In genomic region chr12:66901136-66901932, GRCh38 we compare ENCODE assay signal across 9 cellular contexts.
A peak's percentile ranks its signal among the peaks of the same experiment; 100 is the strongest.
DNase-seq lines count a peak whose midpoint lies in the region; ATAC-seq lines count a peak whose summit lies in the region.
"Had no signal": no experiment of that assay in that cellular context is flagged by ENCODE, and none has a peak within 500 bp of the region (broad histone marks: within the 10 kb centered on the region; RNA-seq: fewer than 3 reads in every experiment).

No MANE protein-coding gene starts in this region.

- H3K27ac ChIP-seq in CD4-positive, alpha-beta memory T cell (ENCODE audit: low read depth, low read length) = no peak overlapping the region

- peaks cover 15 to 36% (median 27%) of the 10 kb centered on the region in 4 donors for H3K4me1 Mint-ChIP-seq in CD4-positive, alpha-beta memory T cell

- peaks cover 24% of the 10 kb centered on the region for H3K4me1 ChIP-seq in CD4-positive, alpha-beta memory T cell (ENCODE audit: insufficient read depth, low read length)

- H3K4me3 ChIP-seq in CD4-positive, alpha-beta memory T cell (ENCODE audit: low read length in 2 of 2) = no peak overlapping the region

- CTCF ChIA-PET in CD4-positive, alpha-beta memory T cell (lab: Charles Lee; ENCODE audit: partially characterized antibody) = no interaction called here

- in situ Hi-C loops in G401 (cut with HindIII; ENCODE audit: low sequenced_read_pairs) = no loop called here

- ATAC-seq in GM19324 (IDR thresholded peaks at IDR 0.05; ENCODE audit: low FRiP score, unreplicated experiment) = peak; percentile 91
- ATAC-seq in HG03045 (IDR thresholded peaks at IDR 0.05; ENCODE audit: unreplicated experiment) = peak; percentile 88

- peak in 2 of 5 donors; percentile 6 to 13 for DNase-seq in CD4-positive, alpha-beta memory T cell
- DNase-seq in RPMI8226 (peak; percentile 50), G401 (ENCODE audit: low spot score) (no peak), SKM-1 treated with dmso at 0.1 percent for 144 hours (lab: John Stamatoyannopoulos, UW; ENCODE audit: unreplicated experiment) (no peak), NCI-H446 treated with DMSO at 0.1 percent for 48 hours (lab: John Stamatoyannopoulos, UW) (no peak)
- DNase-seq in stimulated activated naive CD4-positive, alpha-beta T cell treated with Interleukin-2 at 50 U/mL for 16 hours (lab: John Stamatoyannopoulos, UW) = no peak
- DNase-seq: mesendoderm had no signal

- no peaks in the 10 kb centered on the region for H3K36me3 Mint-ChIP-seq in CD4-positive, alpha-beta memory T cell

- no peaks in the 10 kb centered on the region for H3K27me3 Mint-ChIP-seq in CD4-positive, alpha-beta memory T cell

- intact Hi-C loops in CD4-positive, alpha-beta memory T cell (cut with micrococcal nuclease) = loop anchor here (5.0 kb wide), 1 partner anchor 366 kb away; the partner anchor contains the start of gene CAND1

- no peaks in the 10 kb centered on the region for H3K36me3 ChIP-seq in CD4-positive, alpha-beta memory T cell (ENCODE audit: insufficient read depth, low read length)

- H3K9me3 Mint-ChIP-seq in CD4-positive, alpha-beta memory T cell = no peaks in the 10 kb centered on the region

- H3K27ac Mint-ChIP-seq in CD4-positive, alpha-beta memory T cell = peak overlapping the region; percentile 15 to 81 (median 66)

- H3K9me3 ChIP-seq in CD4-positive, alpha-beta memory T cell (ENCODE audit: control insufficient read depth in 1 of 2, low read length in 2 of 2) = no peaks in the 10 kb centered on the region

- POLR2A ChIA-PET in CD4-positive, alpha-beta memory T cell (lab: Charles Lee; ENCODE audit: partially characterized antibody) = no interaction called here

- H3K4me3 Mint-ChIP-seq in CD4-positive, alpha-beta memory T cell = peak overlapping the region in 7 of 8 donors; percentile 54 to 72 (median 59)

- H3K27me3 ChIP-seq in CD4-positive, alpha-beta memory T cell (ENCODE audit: insufficient read depth, low read length) = no peaks in the 10 kb centered on the region
